9 cellular contexts compared by ENCODE assay signal in the genomic region with DNA sequence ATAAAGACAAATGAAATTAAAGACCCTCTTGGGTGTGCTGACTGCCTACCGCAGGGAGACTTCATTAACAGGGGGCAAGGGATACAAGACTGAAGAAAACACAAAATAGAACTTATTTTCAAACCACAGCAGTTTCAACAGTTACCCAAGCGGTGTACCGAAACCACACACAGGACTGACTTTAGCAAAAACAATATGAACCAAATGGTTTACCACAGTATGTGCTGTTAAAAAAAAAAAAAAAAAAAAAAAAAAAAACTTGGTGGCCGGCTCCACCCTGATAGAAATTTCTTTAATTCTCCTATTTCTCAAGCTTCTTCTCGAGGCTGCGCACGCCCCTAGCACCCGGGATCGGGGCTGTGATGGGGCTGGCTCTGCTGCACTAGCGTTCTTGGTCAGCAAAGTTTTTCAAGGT. TPM values are rescaled to one million over a fixed set of nuclear protein-coding genes. Genes with fewer than 3 reads are reported as not detected.
DNase-seq lines count a peak whose midpoint lies in the region; ATAC-seq and TF ChIP-seq lines count a peak whose summit lies in the region.
"Had no signal": no experiment of that assay in that cellular context is flagged by ENCODE, and none has a peak within 500 bp of the region (broad histone marks: within the 10 kb centered on the region; RNA-seq: fewer than 3 reads in every experiment).

No MANE protein-coding gene starts in this region.

- no peak overlapping the region for H2AFZ ChIP-seq in OCI-LY3 (ENCODE audit: low read depth, low read length)

- H3K27me3 ChIP-seq in CD4-positive, CD25-positive, alpha-beta regulatory T cell (ENCODE audit: control insufficient read depth, insufficient read depth, low read length): no peaks in the 10 kb centered on the region
- H3K27me3 ChIP-seq in OCI-LY3 (ENCODE audit: low read depth, low read length): peaks cover 85% of the 10 kb centered on the region
- H3K27me3 ChIP-seq in esophagus squamous epithelium: peaks cover 0 to 3% (median 0%) of the 10 kb centered on the region in 4 donors
- no peaks in the 10 kb centered on the region for H3K27me3 ChIP-seq in MG63

- ATAC-seq in CD4-positive, CD25-positive, alpha-beta regulatory T cell (ENCODE audit: low read depth in 2 of 2): peak; percentile 17 to 22
- peak; percentile 56 for ATAC-seq in GM21528 (IDR thresholded peaks at IDR 0.05; ENCODE audit: low FRiP score, unreplicated experiment)
- ATAC-seq in GM21619 (IDR thresholded peaks at IDR 0.05; ENCODE audit: unreplicated experiment): no peak
- ATAC-seq: Panc1 had no signal

- DNase-seq in CD4-positive, CD25-positive, alpha-beta regulatory T cell: peak; percentile 64 to 93 (median 85)
- no peak for DNase-seq in esophagus squamous epithelium (lab: John Stamatoyannopoulos, UW)
- no peak for DNase-seq in Calu3
- no peak for DNase-seq in MG63
- DNase-seq in NCI-H2196 treated with DMSO at 0.1 percent for 48 hours (lab: John Stamatoyannopoulos, UW; ENCODE audit: unreplicated experiment): no peak

- TF ChIP-seq CTCF in OCI-LY3 (IDR thresholded peaks at IDR 0.05; ENCODE audit: low read depth, low read length): no peak
- no peak for TF ChIP-seq CTCF in esophagus squamous epithelium (IDR thresholded peaks at IDR 0.05)
- TF ChIP-seq CTCF in Calu3 (IDR thresholded peaks at IDR 0.05; ENCODE audit: unreplicated experiment): no peak

- H3K9me3 ChIP-seq in CD4-positive, CD25-positive, alpha-beta regulatory T cell (ENCODE audit: control insufficient read depth in 2 of 2, low read length in 2 of 2): no peaks in the 10 kb centered on the region
- H3K9me3 ChIP-seq in OCI-LY3 (ENCODE audit: insufficient read depth, low read length) (no peaks in the 10 kb centered on the region), esophagus squamous epithelium (no peaks in the 10 kb centered on the region), MG63 (no peaks in the 10 kb centered on the region)

- peak overlapping the region; percentile 82 for H3K4me3 ChIP-seq in CD4-positive, CD25-positive, alpha-beta regulatory T cell (ENCODE audit: low read depth, low read length)
- H3K4me3 ChIP-seq in OCI-LY3 (ENCODE audit: low read length): peak overlapping the region; percentile 62
- H3K4me3 ChIP-seq in esophagus squamous epithelium: no peak overlapping the region
- no peak overlapping the region for H3K4me3 ChIP-seq in MG63

- 0 out of 2 replicates have a peak overlapping the region, but pooled peaks have one; percentile 0 for H3K9ac ChIP-seq in OCI-LY3 (ENCODE audit: low read length)

- no peaks in the 10 kb centered on the region for H3K36me3 Mint-ChIP-seq in CD4-positive, CD25-positive, alpha-beta regulatory T cell
- H3K36me3 Mint-ChIP-seq in Calu3 (ENCODE audit: insufficient read depth, unreplicated experiment): peaks cover 11% of the 10 kb centered on the region

- H3K4me1 ChIP-seq in CD4-positive, CD25-positive, alpha-beta regulatory T cell (ENCODE audit: control insufficient read depth, insufficient read depth, low read length, poor library complexity, severe bottlenecking): peaks cover 98% of the 10 kb centered on the region
- H3K4me1 ChIP-seq in OCI-LY3 (ENCODE audit: low read length): peaks cover 63% of the 10 kb centered on the region
- peaks cover 18 to 61% (median 24%) of the 10 kb centered on the region in 3 donors for H3K4me1 ChIP-seq in esophagus squamous epithelium

- CTCF ChIA-PET in Calu3 (lab: Charles Lee): no interaction called here

- peaks cover 96% of the 10 kb centered on the region for H4K20me1 ChIP-seq in OCI-LY3 (ENCODE audit: insufficient read depth, low read length)

- peaks cover 19 to 49% (median 27%) of the 10 kb centered on the region in 4 donors for H3K4me1 Mint-ChIP-seq in CD4-positive, CD25-positive, alpha-beta regulatory T cell
- peaks cover 25% of the 10 kb centered on the region for H3K4me1 Mint-ChIP-seq in Calu3 (ENCODE audit: low read depth, unreplicated experiment)

- no peaks in the 10 kb centered on the region for H3K36me3 ChIP-seq in CD4-positive, CD25-positive, alpha-beta regulatory T cell (ENCODE audit: control insufficient read depth, insufficient read depth, low read length)
- H3K36me3 ChIP-seq in OCI-LY3 (replicated peaks; ENCODE audit: low read depth, low read length) (peaks cover 6% of the 10 kb centered on the region), esophagus squamous epithelium (peaks cover 0 to 24% (median 0%) of the 10 kb centered on the region in 3 donors), MG63 (peaks cover 15% of the 10 kb centered on the region)

- no peaks in the 10 kb centered on the region for H3K9me3 Mint-ChIP-seq in CD4-positive, CD25-positive, alpha-beta regulatory T cell
- no peaks in the 10 kb centered on the region for H3K9me3 Mint-ChIP-seq in Calu3 (ENCODE audit: low read depth, unreplicated experiment)

- H3K4me3 Mint-ChIP-seq in CD4-positive, CD25-positive, alpha-beta regulatory T cell: no peak overlapping the region
- H3K4me3 Mint-ChIP-seq in Calu3 (ENCODE audit: low read depth, unreplicated experiment): no peak overlapping the region

- WGBS in esophagus squamous epithelium, 2 donors: 68 to 73% methylated on average over 10 of the region's 10 CpGs

- no peak overlapping the region for H3K27ac Mint-ChIP-seq in CD4-positive, CD25-positive, alpha-beta regulatory T cell
- H3K27ac Mint-ChIP-seq in Calu3 (ENCODE audit: unreplicated experiment): no peak overlapping the region

- H3K27ac ChIP-seq in CD4-positive, CD25-positive, alpha-beta regulatory T cell (ENCODE audit: insufficient read depth, low read length, poor library complexity, severe bottlenecking): peak overlapping the region; percentile 93
- H3K27ac ChIP-seq in OCI-LY3 (ENCODE audit: low read length) (peak overlapping the region; percentile 60), esophagus squamous epithelium (peak overlapping the region in 3 of 4 donors; percentile 14 to 67 (median 54))

- intact Hi-C loops in esophagus squamous epithelium (cut with DNase I): no loop called here
- intact Hi-C loops in Calu3 (cut with micrococcal nuclease; ENCODE audit: unreplicated experiment): no loop called here

- no TSS peak for BruUV-seq in Calu3 (replicated peaks; lab: Mats Ljungman, UMichigan)

- H3K4me2 ChIP-seq in OCI-LY3 (ENCODE audit: low read length): peak overlapping the region; percentile 78

- no peaks in the 10 kb centered on the region; the same call in 1 of the 2 replicates for H3K79me2 ChIP-seq in OCI-LY3 (ENCODE audit: low read length)

- H3K27me3 Mint-ChIP-seq in CD4-positive, CD25-positive, alpha-beta regulatory T cell: peaks cover 6% of the 10 kb centered on the region
- no peaks in the 10 kb centered on the region for H3K27me3 Mint-ChIP-seq in Calu3 (ENCODE audit: unreplicated experiment)

- TF ChIP-seq POLR2A in esophagus squamous epithelium (IDR thresholded peaks at IDR 0.05): no peak

RNA-seq across cellular contexts. Expression of a gene that starts 42.6 kb away (rescaled TPM):
- 725 TPM for total RNA-seq in CD4-positive, CD25-positive, alpha-beta regulatory T cell
- 100 to 1,000 TPM in 2 of 4 donors, 10 to 100 TPM in 2; 95.1 to 139 (median 118) TPM for polyA plus RNA-seq in CD4-positive, CD25-positive, alpha-beta regulatory T cell
- total RNA-seq in esophagus squamous epithelium: 10 to 100 TPM in 1 of 4 donors, 1 to 10 TPM in 3; 4.2 to 11.4 (median 8.0) TPM
- 2.5 and 5.0 TPM in 2 replicates for total RNA-seq in Calu3 (2022)
- total RNA-seq in MG63 (2014; rRNA removed; shearing (Covaris generic); ENCODE audit: low replicate concordance): 4.4 and 6.3 TPM in 2 replicates

Comparison
In these comparisons a context has a peak if more than half of its experiments do, and no peak if none do; other contexts are left out.
1. DNase-seq: peak in CD4-positive, CD25-positive, alpha-beta regulatory T cell (3 of 3); none in esophagus squamous epithelium (single experiment), Calu3 (single experiment), MG63 (single experiment) and NCI-H2196 treated with DMSO at 0.1 percent for 48 hours (single experiment).
2. H3K4me3 ChIP-seq: peak in CD4-positive, CD25-positive, alpha-beta regulatory T cell (single experiment) and OCI-LY3 (single experiment); none in esophagus squamous epithelium (0 of 4) and MG63 (single experiment).
3. RNA of a gene that starts 42.6 kb away (total RNA-seq): 725 TPM in CD4-positive, CD25-positive, alpha-beta regulatory T cell (single experiment); 4.2 to 11.4 TPM in esophagus squamous epithelium, 4.4 to 6.3 TPM in MG63 and 2.5 to 5.0 TPM in Calu3; every median in the first group is over 10 times any median in the second.
4. Peak in every context shown above with its lines, with median percentiles within 50 percentile points of each other: H3K27ac ChIP-seq.